Comparison of ENCODE assay signal across 19 cellular contexts in genomic region chr11:130519128-130519932, GRCh38.
DNase-seq lines count a peak whose midpoint lies in the region; ATAC-seq and TF ChIP-seq lines count a peak whose summit lies in the region.
"Had no signal": no experiment of that assay in that cellular context is flagged by ENCODE, and none has a peak within 500 bp of the region (broad histone marks: within the 10 kb centered on the region; RNA-seq: fewer than 3 reads in every experiment).

No MANE protein-coding gene starts in this region.

- peaks cover 0 to 55% of the 10 kb centered on the region in 2 donors for H3K4me1 ChIP-seq in right atrium auricular region
- peaks cover 14 to 25% (median 23%) of the 10 kb centered on the region in 4 donors for H3K4me1 ChIP-seq in stomach
- peaks cover 25% of the 10 kb centered on the region for H3K4me1 ChIP-seq in vagina
- H3K4me1 ChIP-seq in esophagus squamous epithelium, result peaks cover 0 to 23% (median 14%) of the 10 kb centered on the region in 3 donors
- peaks cover 0 to 12% (median 0%) of the 10 kb centered on the region in 4 donors for H3K4me1 ChIP-seq in Peyer's patch
- H3K4me1 ChIP-seq: HAP-1 had no signal

- H3K27ac ChIP-seq in right atrium auricular region (peak overlapping the region; percentile 88 to 95), coronary artery (peak overlapping the region; percentile 80 to 88), stomach (peak overlapping the region in 4 of 5 donors; percentile 22 to 66 (median 46)), vagina (peak overlapping the region; percentile 60), esophagus squamous epithelium (no peak overlapping the region), Peyer's patch (no peak overlapping the region)
- H3K27ac ChIP-seq: BLaER1 had no signal

- TF ChIP-seq CTCF in right atrium auricular region (IDR thresholded peaks at IDR 0.05) (no peak), coronary artery (IDR thresholded peaks at IDR 0.05) (no peak), stomach (IDR thresholded peaks at IDR 0.05) (no peak), vagina (IDR thresholded peaks at IDR 0.05) (no peak), esophagus squamous epithelium (IDR thresholded peaks at IDR 0.05) (no peak), Peyer's patch (IDR thresholded peaks at IDR 0.05) (no peak)

- ATAC-seq in Right ventricle myocardium superior (ENCODE audit: poor library complexity), result no peak
- ATAC-seq: K562 had no signal

- intact Hi-C loops in Right ventricle myocardium superior (cut with DNase I), result no loop called here
- intact Hi-C loops in stomach (cut with DNase I; ENCODE audit: low total_unique reads), result no loop called here
- intact Hi-C loops in vagina (cut with DNase I), result no loop called here
- intact Hi-C loops in esophagus squamous epithelium (cut with DNase I), result no loop called here

- 50 to 78% (median 61%) methylated on average over 11 of the region's 11 CpGs for WGBS in stomach, 5 donors
- WGBS in esophagus squamous epithelium, 2 donors, result 81 to 86% methylated on average over 7 to 11 of the region's 11 CpGs

- DNase-seq in right atrium auricular region (ENCODE audit: low spot score), result no peak
- no peak for DNase-seq in Right ventricle myocardium superior
- DNase-seq in coronary artery (ENCODE audit: low spot score), result no peak
- DNase-seq in stomach, result peak; percentile 56
- no peak for DNase-seq in vagina (ENCODE audit: extremely low spot score in 2 of 2)
- no peak for DNase-seq in esophagus squamous epithelium (lab: John Stamatoyannopoulos, UW)
- no peak for DNase-seq in Peyer's patch
- DNase-seq: CD4-positive, alpha-beta memory T cell; DMS153; GDM1; NCI-H1105; NCI-H2081; NCI-H2171 treated with DMSO at 0.1 percent for 48 hours; NCI-H510A; NCI-H774; RPMI8226 had no signal

- H3K9me3 ChIP-seq in right atrium auricular region, result no peaks in the 10 kb centered on the region
- H3K9me3 ChIP-seq in stomach, result no peaks in the 10 kb centered on the region
- H3K9me3 ChIP-seq in vagina, result no peaks in the 10 kb centered on the region
- H3K9me3 ChIP-seq in esophagus squamous epithelium, result no peaks in the 10 kb centered on the region
- no peaks in the 10 kb centered on the region for H3K9me3 ChIP-seq in Peyer's patch
- H3K9me3 ChIP-seq: BLaER1, HAP-1 had no signal

- TF ChIP-seq POLR2A in stomach (IDR thresholded peaks at IDR 0.05) (peak in 1 of 4 donors; percentile 11), vagina (IDR thresholded peaks at IDR 0.05) (no peak), esophagus squamous epithelium (IDR thresholded peaks at IDR 0.05) (no peak), Peyer's patch (IDR thresholded peaks at IDR 0.05) (no peak)

- TF ChIP-seq EP300 in stomach (IDR thresholded peaks at IDR 0.05), result no peak

- H3K36me3 ChIP-seq in right atrium auricular region, result no peaks in the 10 kb centered on the region
- H3K36me3 ChIP-seq in stomach, result no peaks in the 10 kb centered on the region
- H3K36me3 ChIP-seq in vagina, result no peaks in the 10 kb centered on the region
- H3K36me3 ChIP-seq in esophagus squamous epithelium, result no peaks in the 10 kb centered on the region
- no peaks in the 10 kb centered on the region for H3K36me3 ChIP-seq in Peyer's patch
- H3K36me3 ChIP-seq: BLaER1, HAP-1 had no signal

- H3K27me3 ChIP-seq in right atrium auricular region (no peaks in the 10 kb centered on the region), stomach (no peaks in the 10 kb centered on the region), vagina (no peaks in the 10 kb centered on the region), esophagus squamous epithelium (no peaks in the 10 kb centered on the region), Peyer's patch (no peaks in the 10 kb centered on the region)
- H3K27me3 ChIP-seq: BLaER1 had no signal

- H3K4me3 ChIP-seq in right atrium auricular region, result no peak overlapping the region
- H3K4me3 ChIP-seq in coronary artery, result no peak overlapping the region
- no peak overlapping the region for H3K4me3 ChIP-seq in stomach
- no peak overlapping the region for H3K4me3 ChIP-seq in vagina
- no peak overlapping the region for H3K4me3 ChIP-seq in esophagus squamous epithelium
- H3K4me3 ChIP-seq in Peyer's patch, result no peak overlapping the region
- H3K4me3 ChIP-seq: BLaER1, HAP-1, K562 had no signal

Comparison
In these comparisons a context has a peak if more than half of its experiments do, and no peak if none do; other contexts are left out.
1. H3K27ac ChIP-seq: peak in right atrium auricular region (2 of 2), coronary artery (2 of 2), stomach (4 of 5) and vagina (single experiment); none in esophagus squamous epithelium (0 of 4) and Peyer's patch (0 of 4).